17 cellular contexts compared by ENCODE assay signal in the genomic region with DNA sequence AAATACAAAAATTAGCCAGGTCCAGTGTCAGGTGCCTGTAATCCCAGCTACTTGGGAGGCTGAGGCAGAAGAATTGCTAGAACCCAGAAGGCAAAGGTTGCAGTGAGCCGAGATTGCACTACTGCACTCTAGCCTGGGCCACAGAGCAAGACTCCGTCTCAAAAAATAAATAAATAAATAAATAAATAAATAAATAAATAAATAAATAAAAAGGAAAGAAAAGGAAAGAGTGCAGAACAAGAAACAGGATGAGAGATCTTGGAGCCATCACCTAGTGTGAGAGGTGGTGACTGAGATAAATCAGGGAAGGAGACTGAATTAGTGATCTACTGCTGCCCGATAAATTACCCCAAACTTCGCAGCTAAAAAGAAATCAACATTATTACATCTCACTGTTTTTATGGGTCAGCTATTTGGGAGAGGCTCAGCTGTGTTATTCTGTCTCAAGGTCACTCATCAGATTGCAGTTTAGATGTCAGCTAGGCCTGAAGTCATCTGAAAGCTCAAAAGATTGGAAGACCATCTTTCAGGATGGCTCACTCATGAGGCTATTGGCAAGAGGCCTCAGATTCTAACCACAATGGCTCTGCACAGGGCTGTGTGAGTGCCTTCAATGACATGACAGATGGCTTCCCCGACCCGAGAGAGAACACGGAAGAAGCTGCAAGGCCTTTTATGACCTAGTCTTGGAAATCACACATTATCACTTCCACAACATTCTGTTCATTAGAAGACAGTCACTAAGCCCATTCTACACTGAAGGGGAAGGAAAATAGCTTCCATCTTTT.
DNase-seq lines count a peak whose midpoint lies in the region; ATAC-seq and TF ChIP-seq lines count a peak whose summit lies in the region.
"Had no signal": no experiment of that assay in that cellular context is flagged by ENCODE, and none has a peak within 500 bp of the region (broad histone marks: within the 10 kb centered on the region; RNA-seq: fewer than 3 reads in every experiment).

No MANE protein-coding gene starts in this region.

- POLR2A ChIA-PET in HEK293 (lab: Yijun Ruan, JAX) = interaction anchor here (0.6 kb wide), 1 partner anchor 158 kb away, joined by 4 read pairs; no protein-coding TSS in a partner anchor

- TF ChIP-seq CTCF in HEK293 (tag by site-specific recombination; IDR thresholded peaks at IDR 0.05) (no peak), foreskin fibroblast (IDR thresholded peaks at IDR 0.05; ENCODE audit: low read depth, low read length) (no peak)

- H3K4me3 ChIP-seq in HEK293 (ENCODE audit: low read depth, low read length) = no peak overlapping the region
- H3K4me3 ChIP-seq in foreskin fibroblast (ENCODE audit: low read depth in 1 of 2, low read length in 2 of 2) = no peak overlapping the region
- H3K4me3 ChIP-seq: SK-N-MC had no signal

- H3K36me3 Mint-ChIP-seq in activated T-helper 17 cell treated with anti-CD3 and anti-CD28 coated beads, Interleukin-2, amount 50 U/mL, for 72 hours (ENCODE audit: low read depth) = no peaks in the 10 kb centered on the region

- no peaks in the 10 kb centered on the region for H3K4me1 Mint-ChIP-seq in activated T-helper 17 cell treated with anti-CD3 and anti-CD28 coated beads, Interleukin-2, amount 50 U/mL, for 72 hours
- H3K4me1 Mint-ChIP-seq: B cell had no signal

- no peak for ATAC-seq in activated T-helper 17 cell treated with anti-CD3 and anti-CD28 coated beads, Interleukin-2, amount 50 U/mL, for 72 hours (replicated peaks)

- H3K4me3 Mint-ChIP-seq in activated T-helper 17 cell treated with anti-CD3 and anti-CD28 coated beads, Interleukin-2, amount 50 U/mL, for 72 hours = no peak overlapping the region
- H3K4me3 Mint-ChIP-seq: B cell had no signal

- H3K9me3 ChIP-seq in HEK293 (ENCODE audit: control insufficient read depth, insufficient read depth, low read depth, low read length) = no peaks in the 10 kb centered on the region
- H3K9me3 ChIP-seq: Caco-2 had no signal

- H3K27ac ChIP-seq in HEK293 (ENCODE audit: extremely low read depth, low read depth, low read length) = no peak overlapping the region
- H3K27ac ChIP-seq: HL-60, SK-N-MC had no signal

- H3K27me3 Mint-ChIP-seq in activated T-helper 17 cell treated with anti-CD3 and anti-CD28 coated beads, Interleukin-2, amount 50 U/mL, for 72 hours = peaks cover 7% of the 10 kb centered on the region

- H3K36me3 ChIP-seq in HEK293 (ENCODE audit: control insufficient read depth in 2 of 2, insufficient read depth in 1 of 2, low read length in 2 of 2) = no peaks in the 10 kb centered on the region

- no peak overlapping the region for H3K27ac Mint-ChIP-seq in activated T-helper 17 cell treated with anti-CD3 and anti-CD28 coated beads, Interleukin-2, amount 50 U/mL, for 72 hours
- H3K27ac Mint-ChIP-seq: B cell had no signal

- peaks cover 8% of the 10 kb centered on the region for H3K9me3 Mint-ChIP-seq in activated T-helper 17 cell treated with anti-CD3 and anti-CD28 coated beads, Interleukin-2, amount 50 U/mL, for 72 hours

- DNase-seq in amniotic epithelial cell (ENCODE audit: low read depth) (peak; percentile 37), foreskin fibroblast (peak; percentile 27 to 40), AG08396 (ENCODE audit: low spot score) (no peak), NAMALWA (ENCODE audit: low spot score) (no peak), midbrain (lab: John Stamatoyannopoulos, UW) (no peak)
- DNase-seq: Caco-2, EL, Karpas-422, NCI-H1105, NCI-H2081 treated with DMSO at 0.1 percent for 48 hours, OCI-M1, SHP77 had no signal

- no peaks in the 10 kb centered on the region for H3K4me1 ChIP-seq in HEK293 (ENCODE audit: control insufficient read depth, insufficient read depth, low read length)
- H3K4me1 ChIP-seq: Caco-2 had no signal

- CTCF ChIA-PET in HEK293 (lab: Yijun Ruan, JAX) = interaction anchor here (0.5 to 1.3 kb wide), 3 partner anchors 9 to 16 kb away, joined by 3 to 7 read pairs (median 6); no protein-coding TSS in a partner anchor

TF ChIP-seq in HEK293, 187 proteins besides CTCF, POLR2A, EP300 and RAD21 (continues in another document):
- TF ChIP-seq ZNF221 (tag by site-specific recombination; IDR thresholded peaks at IDR 0.05; ENCODE audit: borderline replicate concordance) (no peak), ZNF341 (tag by site-specific recombination; IDR thresholded peaks at IDR 0.05; ENCODE audit: low read depth) (no peak), ZNF501 (tag by site-specific recombination; IDR thresholded peaks at IDR 0.05) (peak; percentile 77; the same call in 1 of the 2 replicates), GLI4 (tag by site-specific recombination; IDR thresholded peaks at IDR 0.05) (no peak), ZNF654 (tag by site-specific recombination; IDR thresholded peaks at IDR 0.05; ENCODE audit: low read depth) (peak; percentile 52), RBAK (tag by site-specific recombination; IDR thresholded peaks at IDR 0.05) (peak; percentile 45; the same call in 1 of the 2 replicates), ZNF777 (tag by site-specific recombination; IDR thresholded peaks at IDR 0.05; ENCODE audit: borderline replicate concordance) (no peak), ZNF510 (tag by site-specific recombination; IDR thresholded peaks at IDR 0.05; ENCODE audit: insufficient replicate concordance) (peak; percentile 75), ZNF830 (tag by site-specific recombination; IDR thresholded peaks at IDR 0.05; ENCODE audit: low read depth) (no peak), FEZF1 (tag by site-specific recombination; IDR thresholded peaks at IDR 0.05) (no peak), ZNF114 (tag by site-specific recombination; IDR thresholded peaks at IDR 0.05) (no peak), ZBTB8A (tag by site-specific recombination; IDR thresholded peaks at IDR 0.05) (peak; percentile 78), MZF1 (tag by site-specific recombination; IDR thresholded peaks at IDR 0.05; ENCODE audit: borderline replicate concordance) (no peak; the same call in 1 of the 2 replicates), OVOL3 (tag by site-specific recombination; IDR thresholded peaks at IDR 0.05) (no peak), ZNF670 (tag by site-specific recombination; IDR thresholded peaks at IDR 0.05; ENCODE audit: low read depth) (no peak), ZNF16 (tag by site-specific recombination; IDR thresholded peaks at IDR 0.05; ENCODE audit: low read depth) (no peak)
- TF ChIP-seq, protein P1, sequence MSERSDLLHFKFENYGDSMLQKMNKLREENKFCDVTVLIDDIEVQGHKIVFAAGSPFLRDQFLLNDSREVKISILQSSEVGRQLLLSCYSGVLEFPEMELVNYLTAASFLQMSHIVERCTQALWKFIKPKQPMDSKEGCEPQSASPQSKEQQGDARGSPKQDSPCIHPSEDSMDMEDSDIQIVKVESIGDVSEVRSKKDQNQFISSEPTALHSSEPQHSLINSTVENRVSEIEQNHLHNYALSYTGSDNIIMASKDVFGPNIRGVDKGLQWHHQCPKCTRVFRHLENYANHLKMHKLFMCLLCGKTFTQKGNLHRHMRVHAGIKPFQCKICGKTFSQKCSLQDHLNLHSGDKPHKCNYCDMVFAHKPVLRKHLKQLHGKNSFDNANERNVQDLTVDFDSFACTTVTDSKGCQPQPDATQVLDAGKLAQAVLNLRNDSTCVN (tag by site-specific recombination; optimal IDR thresholded peaks at IDR 0.05) = no peak
- TF ChIP-seq, protein P2, sequence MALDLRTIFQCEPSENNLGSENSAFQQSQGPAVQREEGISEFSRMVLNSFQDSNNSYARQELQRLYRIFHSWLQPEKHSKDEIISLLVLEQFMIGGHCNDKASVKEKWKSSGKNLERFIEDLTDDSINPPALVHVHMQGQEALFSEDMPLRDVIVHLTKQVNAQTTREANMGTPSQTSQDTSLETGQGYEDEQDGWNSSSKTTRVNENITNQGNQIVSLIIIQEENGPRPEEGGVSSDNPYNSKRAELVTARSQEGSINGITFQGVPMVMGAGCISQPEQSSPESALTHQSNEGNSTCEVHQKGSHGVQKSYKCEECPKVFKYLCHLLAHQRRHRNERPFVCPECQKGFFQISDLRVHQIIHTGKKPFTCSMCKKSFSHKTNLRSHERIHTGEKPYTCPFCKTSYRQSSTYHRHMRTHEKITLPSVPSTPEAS (tag by site-specific recombination; IDR thresholded peaks at IDR 0.05) = no peak
- TF ChIP-seq, protein P3, sequence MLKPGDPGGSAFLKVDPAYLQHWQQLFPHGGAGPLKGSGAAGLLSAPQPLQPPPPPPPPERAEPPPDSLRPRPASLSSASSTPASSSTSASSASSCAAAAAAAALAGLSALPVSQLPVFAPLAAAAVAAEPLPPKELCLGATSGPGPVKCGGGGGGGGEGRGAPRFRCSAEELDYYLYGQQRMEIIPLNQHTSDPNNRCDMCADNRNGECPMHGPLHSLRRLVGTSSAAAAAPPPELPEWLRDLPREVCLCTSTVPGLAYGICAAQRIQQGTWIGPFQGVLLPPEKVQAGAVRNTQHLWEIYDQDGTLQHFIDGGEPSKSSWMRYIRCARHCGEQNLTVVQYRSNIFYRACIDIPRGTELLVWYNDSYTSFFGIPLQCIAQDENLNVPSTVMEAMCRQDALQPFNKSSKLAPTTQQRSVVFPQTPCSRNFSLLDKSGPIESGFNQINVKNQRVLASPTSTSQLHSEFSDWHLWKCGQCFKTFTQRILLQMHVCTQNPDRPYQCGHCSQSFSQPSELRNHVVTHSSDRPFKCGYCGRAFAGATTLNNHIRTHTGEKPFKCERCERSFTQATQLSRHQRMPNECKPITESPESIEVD (tag by site-specific recombination; IDR thresholded peaks at IDR 0.05) = no peak
- TF ChIP-seq, protein P4, sequence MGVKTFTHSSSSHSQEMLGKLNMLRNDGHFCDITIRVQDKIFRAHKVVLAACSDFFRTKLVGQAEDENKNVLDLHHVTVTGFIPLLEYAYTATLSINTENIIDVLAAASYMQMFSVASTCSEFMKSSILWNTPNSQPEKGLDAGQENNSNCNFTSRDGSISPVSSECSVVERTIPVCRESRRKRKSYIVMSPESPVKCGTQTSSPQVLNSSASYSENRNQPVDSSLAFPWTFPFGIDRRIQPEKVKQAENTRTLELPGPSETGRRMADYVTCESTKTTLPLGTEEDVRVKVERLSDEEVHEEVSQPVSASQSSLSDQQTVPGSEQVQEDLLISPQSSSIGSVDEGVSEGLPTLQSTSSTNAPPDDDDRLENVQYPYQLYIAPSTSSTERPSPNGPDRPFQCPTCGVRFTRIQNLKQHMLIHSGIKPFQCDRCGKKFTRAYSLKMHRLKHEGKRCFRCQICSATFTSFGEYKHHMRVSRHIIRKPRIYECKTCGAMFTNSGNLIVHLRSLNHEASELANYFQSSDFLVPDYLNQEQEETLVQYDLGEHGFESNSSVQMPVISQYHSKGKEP (tag by site-specific recombination; IDR thresholded peaks at IDR 0.05) = no peak

Comparison
In these comparisons a context has a peak if more than half of its experiments do, and no peak if none do; other contexts are left out.
1. DNase-seq: peak in amniotic epithelial cell (single experiment) and foreskin fibroblast (2 of 2); none in AG08396 (single experiment), NAMALWA (single experiment) and midbrain (single experiment).